In the genomic region with DNA sequence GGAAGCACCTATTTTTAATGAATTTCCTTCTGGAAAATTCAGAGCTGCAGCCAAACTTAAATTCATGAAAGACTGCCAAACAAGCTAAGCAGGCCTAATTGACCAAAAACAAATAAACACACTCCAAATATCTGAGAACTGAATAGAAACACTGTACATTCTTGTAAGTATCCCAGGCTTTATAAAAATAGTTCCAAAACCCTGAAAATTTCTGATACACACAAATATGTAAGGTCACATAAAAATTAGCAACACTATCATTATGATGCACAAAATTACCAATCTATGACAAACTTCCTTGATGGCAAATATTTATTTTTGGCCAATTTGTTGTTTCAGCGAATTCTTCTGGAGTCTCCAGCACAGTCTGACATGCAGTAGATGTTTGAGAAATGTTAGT, we compare ENCODE assay signal across 16 cellular contexts.
"Had no signal": no experiment of that assay in that cellular context is flagged by ENCODE, and none has a peak within 500 bp of the region (broad histone marks: within the 10 kb centered on the region; RNA-seq: fewer than 3 reads in every experiment).

No MANE protein-coding gene starts in this region.

- H3K27ac Mint-ChIP-seq: nephron progenitor cell; stimulated activated effector memory CD8-positive, alpha-beta T cell treated with anti-CD3 and anti-CD28 coated beads, Interleukin-12 subunit alpha, Interleukin-12 subunit beta, amount 100 ng/mL, for 72 hours; T-cell had no signal

- H3K9me3 Mint-ChIP-seq: T-cell had no signal

- H3K4me1 Mint-ChIP-seq: nephron progenitor cell; stimulated activated effector memory CD8-positive, alpha-beta T cell treated with anti-CD3 and anti-CD28 coated beads, Interleukin-12 subunit alpha, Interleukin-12 subunit beta, amount 100 ng/mL, for 72 hours had no signal

- H3K4me1 ChIP-seq: colonic mucosa, psoas muscle had no signal

- H3K27me3 Mint-ChIP-seq: T-cell had no signal

- DNase-seq: activated CD4-positive, alpha-beta T cell treated with anti-CD3 and anti-CD28 coated beads, Interleukin-2, amount 50 U/mL, for 1 hour; activated naive CD4-positive, alpha-beta T cell treated with Interleukin-2 at 50 U/mL for 16 hours; aorta; colonic mucosa; effector CD4-positive, alpha-beta T cell; foreskin melanocyte; lower lobe of right lung; nephron progenitor cell; psoas muscle; sigmoid colon; stimulated activated CD4-positive, alpha-beta T cell treated with anti-CD3 and anti-CD28 coated beads, Interleukin-12 subunit alpha, Interleukin-12 subunit beta, amount 100 ng/mL, for 4 hours; T-cell; T-helper 9 cell had no signal

- H3K4me3 Mint-ChIP-seq: nephron progenitor cell; stimulated activated effector memory CD8-positive, alpha-beta T cell treated with anti-CD3 and anti-CD28 coated beads, Interleukin-12 subunit alpha, Interleukin-12 subunit beta, amount 100 ng/mL, for 72 hours; T-cell had no signal

- H3K36me3 Mint-ChIP-seq: stimulated activated effector memory CD8-positive, alpha-beta T cell treated with anti-CD3 and anti-CD28 coated beads, Interleukin-12 subunit alpha, Interleukin-12 subunit beta, amount 100 ng/mL, for 72 hours; T-cell had no signal

- H3K27me3 ChIP-seq: colonic mucosa, esophagus muscularis mucosa, sigmoid colon had no signal

- H3K36me3 ChIP-seq: colonic mucosa, esophagus muscularis mucosa, lower lobe of right lung, sigmoid colon had no signal

- H3K27ac ChIP-seq: colonic mucosa, esophagus muscularis mucosa, lower lobe of right lung, psoas muscle, sigmoid colon had no signal

- H3K4me3 ChIP-seq: colonic mucosa, esophagus muscularis mucosa, lower lobe of right lung, psoas muscle, sigmoid colon had no signal

- ATAC-seq: activated CD4-positive, CD25-positive, alpha-beta regulatory T cell treated with anti-CD3 and anti-CD28 coated beads, Interleukin-2, amount 50 U/mL, for 24 hours; lower lobe of right lung; psoas muscle; stimulated activated effector memory CD8-positive, alpha-beta T cell treated with anti-CD3 and anti-CD28 coated beads, Interleukin-12 subunit alpha, Interleukin-12 subunit beta, amount 100 ng/mL, for 72 hours; T-cell had no signal

- H3K9me3 ChIP-seq: colonic mucosa, esophagus muscularis mucosa, lower lobe of right lung, psoas muscle, sigmoid colon had no signal
